ENCODE assay signal across 8 cellular contexts in genomic region chr7:1555046-1555812, GRCh38. TPM values are rescaled to one million over a fixed set of nuclear protein-coding genes. Genes with fewer than 3 reads are reported as not detected.
A peak's percentile ranks its signal among the peaks of the same experiment; 100 is the strongest.
DNase-seq lines count a peak whose midpoint lies in the region; ATAC-seq and TF ChIP-seq lines count a peak whose summit lies in the region.

No MANE protein-coding gene starts in this region.

- H3K9me3 Mint-ChIP-seq in stimulated activated effector memory CD8-positive, alpha-beta T cell treated with anti-CD3 and anti-CD28 coated beads, Interleukin-12 subunit alpha, Interleukin-12 subunit beta, amount 100 ng/mL, for 72 hours = no peaks in the 10 kb centered on the region
- no peaks in the 10 kb centered on the region for H3K9me3 Mint-ChIP-seq in activated CD4-positive, alpha-beta T cell treated with anti-CD3 and anti-CD28 coated beads, Interleukin-2, amount 10 ng/mL, durations not matched to agents 7 days and 5 days

- DNase-seq in AG10803 (ENCODE audit: low read depth) = peak; percentile 84
- peak; percentile 90 for DNase-seq in LHCN-M2 (ENCODE audit: low read depth)
- DNase-seq in amniotic stem cell (lab: John Stamatoyannopoulos, UW) = peak; percentile 38
- no peak for DNase-seq in stimulated activated effector memory CD8-positive, alpha-beta T cell treated with anti-CD3 and anti-CD28 coated beads, Interleukin-12 subunit alpha, Interleukin-12 subunit beta, amount 100 ng/mL, for 72 hours (ENCODE audit: low spot score in 2 of 2)
- DNase-seq in activated CD4-positive, alpha-beta T cell treated with anti-CD3 and anti-CD28 coated beads, Interleukin-2, amount 10 ng/mL, durations not matched to agents 7 days and 5 days = no peak
- no peak for DNase-seq in amygdala (lab: John Stamatoyannopoulos, UW)

- no peak for ATAC-seq in stimulated activated effector memory CD8-positive, alpha-beta T cell treated with anti-CD3 and anti-CD28 coated beads, Interleukin-12 subunit alpha, Interleukin-12 subunit beta, amount 100 ng/mL, for 72 hours
- no peak for ATAC-seq in HG03139 (IDR thresholded peaks at IDR 0.05; ENCODE audit: unreplicated experiment)

- H3K4me3 Mint-ChIP-seq in stimulated activated effector memory CD8-positive, alpha-beta T cell treated with anti-CD3 and anti-CD28 coated beads, Interleukin-12 subunit alpha, Interleukin-12 subunit beta, amount 100 ng/mL, for 72 hours = no peak overlapping the region
- H3K4me3 Mint-ChIP-seq in activated CD4-positive, alpha-beta T cell treated with anti-CD3 and anti-CD28 coated beads, Interleukin-2, amount 10 ng/mL, durations not matched to agents 7 days and 5 days = no peak overlapping the region

- no peaks in the 10 kb centered on the region for H3K9me3 ChIP-seq in liver (ENCODE audit: control insufficient read depth in 4 of 4, low read length in 3 of 4)

- H3K4me3 ChIP-seq in AG10803 (ENCODE audit: low read length) (no peak overlapping the region), liver (ENCODE audit: low read depth in 1 of 3, low read length in 3 of 3) (peak overlapping the region; percentile 26 to 61 (median 55))

- no peaks in the 10 kb centered on the region for H3K4me1 Mint-ChIP-seq in stimulated activated effector memory CD8-positive, alpha-beta T cell treated with anti-CD3 and anti-CD28 coated beads, Interleukin-12 subunit alpha, Interleukin-12 subunit beta, amount 100 ng/mL, for 72 hours
- peaks cover 3% of the 10 kb centered on the region for H3K4me1 Mint-ChIP-seq in activated CD4-positive, alpha-beta T cell treated with anti-CD3 and anti-CD28 coated beads, Interleukin-2, amount 10 ng/mL, durations not matched to agents 7 days and 5 days

- POLR2A ChIA-PET in activated CD4-positive, alpha-beta T cell treated with anti-CD3 and anti-CD28 coated beads, Interleukin-2, amount 10 ng/mL, durations not matched to agents 7 days and 5 days (lab: Charles Lee) = no interaction called here

- H3K27me3 ChIP-seq in liver (ENCODE audit: control insufficient read depth in 4 of 4, insufficient read depth in 4 of 4, low read length in 3 of 4) = no peaks in the 10 kb centered on the region

- H3K36me3 Mint-ChIP-seq in stimulated activated effector memory CD8-positive, alpha-beta T cell treated with anti-CD3 and anti-CD28 coated beads, Interleukin-12 subunit alpha, Interleukin-12 subunit beta, amount 100 ng/mL, for 72 hours = no peaks in the 10 kb centered on the region
- no peaks in the 10 kb centered on the region for H3K36me3 Mint-ChIP-seq in activated CD4-positive, alpha-beta T cell treated with anti-CD3 and anti-CD28 coated beads, Interleukin-2, amount 10 ng/mL, durations not matched to agents 7 days and 5 days (ENCODE audit: low read depth)

- 26% methylated on average over 35 of the region's 35 CpGs for WGBS in liver

- TF ChIP-seq RAD21 in liver (IDR thresholded peaks at IDR 0.05) = no peak

- H3K36me3 ChIP-seq in liver (ENCODE audit: control insufficient read depth in 4 of 4, insufficient read depth in 3 of 4, low read depth in 1 of 4, low read length in 3 of 4) = peaks cover 0 to 7% (median 3%) of the 10 kb centered on the region in 4 donors

- peak overlapping the region; percentile 0 to 72 for H3K9ac ChIP-seq in liver (ENCODE audit: low read depth in 1 of 2, low read length in 2 of 2)

- TF ChIP-seq CTCF in AG10803 (conservative IDR thresholded peaks at IDR 0.05; ENCODE audit: low read length) (no peak), liver (IDR thresholded peaks at IDR 0.05; ENCODE audit: low read depth, low read length, missing input control) (no peak)

- H3K27ac ChIP-seq in liver (ENCODE audit: low read depth in 1 of 2, low read length in 2 of 2) = peak overlapping the region; percentile 86 to 91

- CTCF ChIA-PET in activated CD4-positive, alpha-beta T cell treated with anti-CD3 and anti-CD28 coated beads, Interleukin-2, amount 10 ng/mL, durations not matched to agents 7 days and 5 days (lab: Charles Lee) = interaction anchor here (1.0 to 2.8 kb wide), 3 partner anchors 13 to 51 kb away, joined by 3 to 12 read pairs (median 4); partner anchors contain the start of gene INTS1

- H3K27me3 Mint-ChIP-seq in activated CD4-positive, alpha-beta T cell treated with anti-CD3 and anti-CD28 coated beads, Interleukin-2, amount 10 ng/mL, durations not matched to agents 7 days and 5 days = no peaks in the 10 kb centered on the region

- H3K4me1 ChIP-seq in liver (ENCODE audit: control insufficient read depth in 4 of 4, insufficient read depth in 4 of 4, low read length in 3 of 4) = peaks cover 2 to 18% (median 10%) of the 10 kb centered on the region in 4 donors

- no peak overlapping the region for H3K27ac Mint-ChIP-seq in stimulated activated effector memory CD8-positive, alpha-beta T cell treated with anti-CD3 and anti-CD28 coated beads, Interleukin-12 subunit alpha, Interleukin-12 subunit beta, amount 100 ng/mL, for 72 hours
- no peak overlapping the region for H3K27ac Mint-ChIP-seq in activated CD4-positive, alpha-beta T cell treated with anti-CD3 and anti-CD28 coated beads, Interleukin-2, amount 10 ng/mL, durations not matched to agents 7 days and 5 days

TF ChIP-seq in liver, 16 proteins besides CTCF, POLR2A, EP300 and RAD21:
- TF ChIP-seq GABPA (IDR thresholded peaks at IDR 0.05 in 1 of 2, conservative IDR thresholded peaks at IDR 0.05 in 1 of 2) = no peak
- TF ChIP-seq RXRA (IDR thresholded peaks at IDR 0.05) = peak in 1 of 2 donors; percentile 15
- peak in 1 of 2 donors; percentile 47 for TF ChIP-seq HNF4A (conservative IDR thresholded peaks at IDR 0.05)

RNA-seq across cellular contexts. Expression of gene TMEM184A, which starts 0.8 kb away (rescaled TPM):
- 0.06 and 0.11 TPM in 2 replicates for total RNA-seq in LHCN-M2 (2014; rRNA removed)
- polyA plus RNA-seq in LHCN-M2 (2012) = 0.55 TPM
- total RNA-seq in liver = 10 to 100 TPM in 1 of 2 donors, 1 to 10 TPM in 1; 1.6 to 11.7 TPM
- polyA plus RNA-seq in liver = 10 to 100 TPM; 11.1 to 12.6 TPM
- total RNA-seq in activated CD4-positive, alpha-beta T cell treated with anti-CD3 and anti-CD28 coated beads, Interleukin-2, amount 10 ng/mL, durations not matched to agents 7 days and 5 days = not detected

RNA-seq across cellular contexts. Expression of gene PSMG3, which starts 14.6 kb away (rescaled TPM):
- 89.6 and 91.1 TPM in 2 replicates for total RNA-seq in LHCN-M2 (2014; rRNA removed)
- polyA plus RNA-seq in LHCN-M2 (2012) = 65.5 TPM
- total RNA-seq in liver = 10 to 100 TPM; 10.1 to 10.3 TPM
- polyA plus RNA-seq in liver = 10 to 100 TPM; 21.2 to 22.4 TPM
- total RNA-seq in activated CD4-positive, alpha-beta T cell treated with anti-CD3 and anti-CD28 coated beads, Interleukin-2, amount 10 ng/mL, durations not matched to agents 7 days and 5 days = 10 to 100 TPM; 23.1 to 29.3 TPM

RNA-seq across cellular contexts. Expression of gene MAFK, which starts 24.7 kb away (rescaled TPM):
- total RNA-seq in LHCN-M2 (2014; rRNA removed) = 15.5 and 16.1 TPM in 2 replicates
- 14.5 TPM for polyA plus RNA-seq in LHCN-M2 (2012)
- total RNA-seq in liver = 1 to 10 TPM; 4.4 to 8.3 TPM
- polyA plus RNA-seq in liver = 1 to 10 TPM; 1.3 to 9.3 TPM
- 10 to 100 TPM; 24.7 to 29.3 TPM for total RNA-seq in activated CD4-positive, alpha-beta T cell treated with anti-CD3 and anti-CD28 coated beads, Interleukin-2, amount 10 ng/mL, durations not matched to agents 7 days and 5 days

RNA-seq across cellular contexts. Expression of gene INTS1, which starts 51.0 kb away (rescaled TPM):
- total RNA-seq in LHCN-M2 (2014; rRNA removed) (68.9 and 69.6 TPM in 2 replicates), liver (10 to 100 TPM; 26.8 to 34.6 TPM)
- polyA plus RNA-seq in LHCN-M2 (2012) = 64.5 TPM
- polyA plus RNA-seq in liver = 10 to 100 TPM; 14.6 to 37.9 TPM
- total RNA-seq in activated CD4-positive, alpha-beta T cell treated with anti-CD3 and anti-CD28 coated beads, Interleukin-2, amount 10 ng/mL, durations not matched to agents 7 days and 5 days = 100 to 1,000 TPM in 1 of 2 experiments, 10 to 100 TPM in 1; 90.6 to 104 TPM

Comparison
In these comparisons a context has a peak if more than half of its experiments do, and no peak if none do; other contexts are left out.
1. DNase-seq: peak in AG10803 (single experiment), LHCN-M2 (single experiment) and amniotic stem cell (single experiment); none in stimulated activated effector memory CD8-positive, alpha-beta T cell treated with anti-CD3 and anti-CD28 coated beads, Interleukin-12 subunit alpha, Interleukin-12 subunit beta, amount 100 ng/mL, for 72 hours (0 of 2), activated CD4-positive, alpha-beta T cell treated with anti-CD3 and anti-CD28 coated beads, Interleukin-2, amount 10 ng/mL, durations not matched to agents 7 days and 5 days (single experiment) and amygdala (0 of 56).